Comparison of ENCODE assay signal across 11 cellular contexts in the genomic region with DNA sequence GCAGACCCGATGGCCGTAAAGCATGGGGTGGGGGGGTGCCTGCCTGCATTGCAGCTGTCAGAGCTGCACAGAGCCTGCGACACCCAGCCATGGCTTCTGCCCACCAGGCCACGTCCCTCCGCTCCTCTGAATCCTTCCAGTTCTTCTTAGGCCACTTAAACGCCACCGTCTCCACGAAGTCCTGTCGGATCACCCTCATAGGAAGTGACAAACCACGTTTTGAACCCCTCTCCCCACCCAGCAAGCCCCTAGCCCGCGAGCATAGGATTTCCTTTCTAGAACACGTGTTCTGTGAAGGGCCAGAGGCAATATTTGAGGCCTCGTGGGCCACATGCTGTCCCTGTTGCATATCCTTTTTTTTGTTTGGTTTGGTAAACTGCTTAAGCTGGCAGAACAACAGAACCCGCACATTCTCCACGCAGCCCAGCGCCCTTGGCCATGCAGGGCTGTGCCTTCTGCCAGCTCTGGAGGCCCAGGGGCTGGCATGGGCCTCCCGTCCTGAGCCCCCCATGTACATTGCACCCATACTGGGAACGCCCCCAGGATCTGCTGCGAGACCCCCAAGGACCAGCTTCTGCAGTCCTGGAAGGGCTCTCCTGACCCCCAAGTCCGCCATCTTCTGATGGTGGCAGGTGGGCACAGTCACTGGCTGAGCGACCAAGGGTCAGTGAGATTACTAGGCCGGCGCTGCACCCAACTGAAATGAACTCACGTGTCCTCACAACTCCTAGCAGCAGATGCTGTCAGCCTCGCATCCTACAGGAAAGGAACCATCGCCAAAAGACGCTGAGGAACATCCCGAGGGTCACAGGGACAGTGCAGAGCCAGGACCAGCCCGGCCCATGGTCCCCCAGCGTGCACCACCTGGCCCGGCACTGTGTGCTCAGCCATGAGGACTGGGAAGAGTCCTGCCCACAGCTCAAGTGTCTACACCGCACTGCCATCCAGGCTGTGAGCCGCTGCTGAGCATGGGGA. TPM values are rescaled to one million over a fixed set of nuclear protein-coding genes. Genes with fewer than 3 reads are reported as not detected.
DNase-seq lines count a peak whose midpoint lies in the region; ATAC-seq, FAIRE-seq and TF ChIP-seq lines count a peak whose summit lies in the region.
"Had no signal": no experiment of that assay in that cellular context is flagged by ENCODE, and none has a peak within 500 bp of the region (broad histone marks: within the 10 kb centered on the region; RNA-seq: fewer than 3 reads in every experiment).

No MANE protein-coding gene starts in this region.

- CTCF ChIA-PET in activated naive CD4-positive, alpha-beta T cell treated with anti-CD3 and anti-CD28 coated beads, Interleukin-2, amount 10 ng/mL, durations not matched to agents 7 days and 5 days (lab: Charles Lee): no interaction called here

- H3K27ac ChIP-seq in astrocyte (ENCODE audit: low read depth, low read length): no peak overlapping the region
- peak overlapping the region; percentile 49 for H3K27ac ChIP-seq in stomach smooth muscle (ENCODE audit: low read length)

- no peak for FAIRE-seq in astrocyte (lab: Jason Lieb, UNC)
- FAIRE-seq: K562 had no signal

- H4K20me1 ChIP-seq in astrocyte (ENCODE audit: insufficient read depth, low read length): no peaks in the 10 kb centered on the region

- H3K4me1 Mint-ChIP-seq in activated naive CD4-positive, alpha-beta T cell treated with anti-CD3 and anti-CD28 coated beads, Interleukin-2, amount 10 ng/mL, durations not matched to agents 7 days and 5 days: no peaks in the 10 kb centered on the region
- no peaks in the 10 kb centered on the region for H3K4me1 Mint-ChIP-seq in astrocyte (ENCODE audit: low read depth, unreplicated experiment)
- peaks cover 7% of the 10 kb centered on the region for H3K4me1 Mint-ChIP-seq in neural crest cell

- TF ChIP-seq CTCF in astrocyte (IDR thresholded peaks at IDR 0.05; ENCODE audit: insufficient read depth, low read depth, low read length) (no peak), neural crest cell (conservative IDR thresholded peaks at IDR 0.05) (no peak)

- ATAC-seq in GM21717 (IDR thresholded peaks at IDR 0.05; ENCODE audit: unreplicated experiment): no peak
- ATAC-seq: K562 had no signal

- peaks cover 12% of the 10 kb centered on the region for H3K36me3 Mint-ChIP-seq in activated naive CD4-positive, alpha-beta T cell treated with anti-CD3 and anti-CD28 coated beads, Interleukin-2, amount 10 ng/mL, durations not matched to agents 7 days and 5 days
- H3K36me3 Mint-ChIP-seq in astrocyte (ENCODE audit: low read depth, unreplicated experiment): peaks cover 10% of the 10 kb centered on the region
- H3K36me3 Mint-ChIP-seq in neural crest cell (ENCODE audit: low read depth): peaks cover 11% of the 10 kb centered on the region

- H3K4me3 ChIP-seq in astrocyte (ENCODE audit: insufficient read depth, low read depth, low read length) (no peak overlapping the region), stomach smooth muscle (ENCODE audit: low read length in 2 of 2) (no peak overlapping the region)
- H3K4me3 ChIP-seq: K562 had no signal

- H3K9ac ChIP-seq in astrocyte (ENCODE audit: low read length): no peak overlapping the region
- H3K9ac ChIP-seq in stomach smooth muscle (ENCODE audit: low read length in 2 of 2): no peak overlapping the region

- H3K27ac Mint-ChIP-seq in activated naive CD4-positive, alpha-beta T cell treated with anti-CD3 and anti-CD28 coated beads, Interleukin-2, amount 10 ng/mL, durations not matched to agents 7 days and 5 days: peak overlapping the region; percentile 45
- H3K27ac Mint-ChIP-seq in astrocyte (ENCODE audit: unreplicated experiment) (peak overlapping the region; percentile 58), neural crest cell (ENCODE audit: unreplicated experiment) (peak overlapping the region; percentile 50)

- H3K9me3 Mint-ChIP-seq in activated naive CD4-positive, alpha-beta T cell treated with anti-CD3 and anti-CD28 coated beads, Interleukin-2, amount 10 ng/mL, durations not matched to agents 7 days and 5 days: no peaks in the 10 kb centered on the region
- no peaks in the 10 kb centered on the region for H3K9me3 Mint-ChIP-seq in astrocyte (ENCODE audit: unreplicated experiment)
- H3K9me3 Mint-ChIP-seq in neural crest cell: no peaks in the 10 kb centered on the region

- no peak overlapping the region for H3K4me2 ChIP-seq in astrocyte (ENCODE audit: low read length)

- no peaks in the 10 kb centered on the region for H3K79me2 ChIP-seq in astrocyte (ENCODE audit: insufficient read depth, low read length)

- H3K4me3 Mint-ChIP-seq in activated naive CD4-positive, alpha-beta T cell treated with anti-CD3 and anti-CD28 coated beads, Interleukin-2, amount 10 ng/mL, durations not matched to agents 7 days and 5 days: no peak overlapping the region
- no peak overlapping the region for H3K4me3 Mint-ChIP-seq in astrocyte (ENCODE audit: unreplicated experiment)
- H3K4me3 Mint-ChIP-seq in neural crest cell: no peak overlapping the region

- no peaks in the 10 kb centered on the region for H3K9me3 ChIP-seq in astrocyte (ENCODE audit: insufficient read depth, low read depth, low read length)
- H3K9me3 ChIP-seq in stomach smooth muscle (ENCODE audit: control insufficient read depth in 2 of 2, low read length in 2 of 2): peaks cover 0 to 6% of the 10 kb centered on the region in 2 donors

- no peaks in the 10 kb centered on the region for H3K4me1 ChIP-seq in astrocyte (ENCODE audit: insufficient read depth, low read length)
- peaks cover 8% of the 10 kb centered on the region for H3K4me1 ChIP-seq in stomach smooth muscle (ENCODE audit: control insufficient read depth, insufficient read depth, low read length)

- H3K36me3 ChIP-seq in astrocyte (ENCODE audit: insufficient read depth, low read length) (peaks cover 1% of the 10 kb centered on the region), stomach smooth muscle (ENCODE audit: control insufficient read depth in 2 of 2, insufficient read depth in 2 of 2, low read length in 2 of 2) (peaks cover 5 to 7% of the 10 kb centered on the region in 2 donors)

- DNase-seq in activated naive CD4-positive, alpha-beta T cell treated with anti-CD3 and anti-CD28 coated beads, Interleukin-2, amount 10 ng/mL, durations not matched to agents 7 days and 5 days: no peak
- DNase-seq in activated naive CD4-positive, alpha-beta T cell (lab: John Stamatoyannopoulos, UW): no peak
- DNase-seq in astrocyte (ENCODE audit: low read depth) (no peak), neural crest cell (ENCODE audit: low read depth, low spot score) (no peak), H4 (ENCODE audit: low spot score) (no peak), KG1 (lab: John Stamatoyannopoulos, UW) (no peak)
- DNase-seq: NCI-H1092 treated with DMSO at 0.1 percent for 48 hours, NCI-H1694 treated with DMSO at 0.1 percent for 48 hours had no signal

- H3K27me3 ChIP-seq in astrocyte (ENCODE audit: insufficient read depth, low read length): no peaks in the 10 kb centered on the region
- no peaks in the 10 kb centered on the region for H3K27me3 ChIP-seq in stomach smooth muscle (ENCODE audit: control insufficient read depth in 1 of 2, insufficient read depth in 2 of 2, low read length in 2 of 2)

- no peak overlapping the region for H2AFZ ChIP-seq in astrocyte (ENCODE audit: low read depth, low read length)

- no peaks in the 10 kb centered on the region for H3K27me3 Mint-ChIP-seq in activated naive CD4-positive, alpha-beta T cell treated with anti-CD3 and anti-CD28 coated beads, Interleukin-2, amount 10 ng/mL, durations not matched to agents 7 days and 5 days
- H3K27me3 Mint-ChIP-seq in astrocyte (ENCODE audit: low read depth, unreplicated experiment) (no peaks in the 10 kb centered on the region), neural crest cell (ENCODE audit: low read depth) (no peaks in the 10 kb centered on the region)

RNA-seq across cellular contexts. Expression of a gene that starts 35.1 kb away (rescaled TPM):
- total RNA-seq in astrocyte: 29.4 and 41.6 TPM in 2 replicates
- total RNA-seq in neural crest cell: 32.4 and 32.8 TPM in 2 replicates
- total RNA-seq in H4 (2014; rRNA removed; shearing (Covaris generic)): 39.1 and 46.7 TPM in 2 replicates
